Comparison of ENCODE assay signal across 19 cellular contexts in genomic region chr22:25091449-25091848, GRCh38.
"Had no signal": no experiment of that assay in that cellular context is flagged by ENCODE, and none has a peak within 500 bp of the region (broad histone marks: within the 10 kb centered on the region; RNA-seq: fewer than 3 reads in every experiment).

No MANE protein-coding gene starts in this region.

- H3K9ac ChIP-seq: neural progenitor cell had no signal

- H3K36me3 ChIP-seq: neural progenitor cell, ovary, thoracic aorta, vagina had no signal

- H3K27me3 Mint-ChIP-seq: activated CD8-positive, alpha-beta memory T cell treated with anti-CD3 and anti-CD28 coated beads, Interleukin-2, amount 10 ng/mL, durations not matched to agents 7 days and 5 days; activated naive CD8-positive, alpha-beta T cell treated with anti-CD3 and anti-CD28 coated beads, Interleukin-2, amount 50 U/mL, for 24 hours; stimulated activated naive CD8-positive, alpha-beta T cell treated with anti-CD3 and anti-CD28 coated beads, Interleukin-15, Interleukin-2, amounts not matched to agents 100 ng/mL and 50 ng/mL, for 24 hours had no signal

- H3K27ac ChIP-seq: esophagus squamous epithelium, neural progenitor cell, ovary, vagina had no signal

- DNase-seq: activated B cell treated with CpG ODN at 0.5 μM for 24 hours; activated CD8-positive, alpha-beta memory T cell treated with anti-CD3 and anti-CD28 coated beads, Interleukin-2, amount 10 ng/mL, durations not matched to agents 7 days and 5 days; activated gamma-delta T cell; activated naive CD8-positive, alpha-beta T cell treated with anti-CD3 and anti-CD28 coated beads, Interleukin-2, amount 50 U/mL, for 24 hours; activated T-cell treated with anti-CD3 and anti-CD28 coated beads, Interleukin-2, amount 50 U/mL, for 4 hours; cerebellar nuclear complex; esophagus squamous epithelium; foreskin fibroblast; heart right ventricle; kidney; ovary; retina; stimulated activated CD4-positive, alpha-beta T cell treated with anti-CD3 and anti-CD28 coated beads, Interleukin-15, amount 100 ng/mL, for 24 hours; stimulated activated CD4-positive, alpha-beta T cell treated with anti-CD3 and anti-CD28 coated beads, Interleukin-4, amount 100 ng/mL, for 24 hours; T-helper 2 cell had no signal

- H3K4me2 ChIP-seq: neural progenitor cell had no signal

- H2AFZ ChIP-seq: neural progenitor cell had no signal

- H3K4me3 Mint-ChIP-seq: activated B cell treated with CpG ODN at 0.5 μM for 24 hours; activated CD8-positive, alpha-beta memory T cell treated with anti-CD3 and anti-CD28 coated beads, Interleukin-2, amount 10 ng/mL, durations not matched to agents 7 days and 5 days; activated naive CD8-positive, alpha-beta T cell treated with anti-CD3 and anti-CD28 coated beads, Interleukin-2, amount 50 U/mL, for 24 hours; activated T-cell treated with anti-CD3 and anti-CD28 coated beads, Interleukin-2, amount 50 U/mL, for 4 hours; neural progenitor cell; stimulated activated naive CD8-positive, alpha-beta T cell treated with anti-CD3 and anti-CD28 coated beads, Interleukin-15, Interleukin-2, amounts not matched to agents 100 ng/mL and 50 ng/mL, for 24 hours had no signal

- ATAC-seq: activated CD8-positive, alpha-beta memory T cell treated with anti-CD3 and anti-CD28 coated beads, Interleukin-2, amount 10 ng/mL, durations not matched to agents 7 days and 5 days; activated naive CD8-positive, alpha-beta T cell treated with anti-CD3 and anti-CD28 coated beads, Interleukin-2, amount 50 U/mL, for 24 hours; activated T-cell treated with anti-CD3 and anti-CD28 coated beads, Interleukin-2, amount 50 U/mL, for 4 hours had no signal

- H3K9me3 ChIP-seq: esophagus squamous epithelium, heart right ventricle, ovary, thoracic aorta, vagina had no signal

- H3K27me3 ChIP-seq: esophagus squamous epithelium, heart right ventricle, neural progenitor cell, ovary, vagina had no signal

- H3K27ac Mint-ChIP-seq: activated B cell treated with CpG ODN at 0.5 μM for 24 hours; activated CD8-positive, alpha-beta memory T cell treated with anti-CD3 and anti-CD28 coated beads, Interleukin-2, amount 10 ng/mL, durations not matched to agents 7 days and 5 days; activated naive CD8-positive, alpha-beta T cell treated with anti-CD3 and anti-CD28 coated beads, Interleukin-2, amount 50 U/mL, for 24 hours; neural progenitor cell; stimulated activated naive CD8-positive, alpha-beta T cell treated with anti-CD3 and anti-CD28 coated beads, Interleukin-15, Interleukin-2, amounts not matched to agents 100 ng/mL and 50 ng/mL, for 24 hours had no signal

- H3K4me1 ChIP-seq: neural progenitor cell, vagina had no signal

- H3K9me3 Mint-ChIP-seq: activated B cell treated with CpG ODN at 0.5 μM for 24 hours; activated naive CD8-positive, alpha-beta T cell treated with anti-CD3 and anti-CD28 coated beads, Interleukin-2, amount 50 U/mL, for 24 hours; activated T-cell treated with anti-CD3 and anti-CD28 coated beads, Interleukin-2, amount 50 U/mL, for 4 hours; neural progenitor cell; stimulated activated naive CD8-positive, alpha-beta T cell treated with anti-CD3 and anti-CD28 coated beads, Interleukin-15, Interleukin-2, amounts not matched to agents 100 ng/mL and 50 ng/mL, for 24 hours had no signal

- H3K4me3 ChIP-seq: esophagus squamous epithelium, heart right ventricle, neural progenitor cell, ovary, thoracic aorta, vagina had no signal
